11 cellular contexts compared by ENCODE assay signal in genomic region chr1:5847013-5847654, GRCh38.
DNase-seq lines count a peak whose midpoint lies in the region; ATAC-seq, FAIRE-seq and TF ChIP-seq lines count a peak whose summit lies in the region.
"Had no signal": no experiment of that assay in that cellular context is flagged by ENCODE, and none has a peak within 500 bp of the region (broad histone marks: within the 10 kb centered on the region; RNA-seq: fewer than 3 reads in every experiment).

No MANE protein-coding gene starts in this region.

- intact Hi-C loops in activated CD4-positive, alpha-beta T cell treated with anti-CD3 and anti-CD28 coated beads for 36 hours (cut with DNase I, micrococcal nuclease) = no loop called here

- H3K4me3 ChIP-seq in fibroblast of mammary gland (ENCODE audit: control insufficient read depth, low read depth, low read length) = no peak overlapping the region

- H3K27ac Mint-ChIP-seq in activated CD4-positive, alpha-beta T cell treated with anti-CD3 and anti-CD28 coated beads for 36 hours = no peak overlapping the region
- H3K27ac Mint-ChIP-seq in stimulated activated naive B cell treated with anti-CD40 and anti-IgM and Interleukin-4, amounts not matched to agents 10 μg/mL and 1 μg/mL and 100 μg/mL, for 72 hours = no peak overlapping the region
- no peak overlapping the region for H3K27ac Mint-ChIP-seq in natural killer cell treated with Interleukin-12 subunit alpha and Interleukin-12 subunit beta and Interleukin-15 and Interleukin-18, amount 100 ng/mL, for 72 hours

- H3K4me1 Mint-ChIP-seq in activated CD4-positive, alpha-beta T cell treated with anti-CD3 and anti-CD28 coated beads for 36 hours = no peaks in the 10 kb centered on the region
- H3K4me1 Mint-ChIP-seq in stimulated activated naive B cell treated with anti-CD40 and anti-IgM and Interleukin-4, amounts not matched to agents 10 μg/mL and 1 μg/mL and 100 μg/mL, for 72 hours = peaks cover 0 to 2% of the 10 kb centered on the region in 2 donors
- H3K4me1 Mint-ChIP-seq in natural killer cell treated with Interleukin-12 subunit alpha and Interleukin-12 subunit beta and Interleukin-15 and Interleukin-18, amount 100 ng/mL, for 72 hours (ENCODE audit: low read depth in 2 of 2) = no peaks in the 10 kb centered on the region
- H3K4me1 Mint-ChIP-seq: IgD-negative memory B cell had no signal

- CTCF ChIA-PET in activated CD4-positive, alpha-beta T cell treated with anti-CD3 and anti-CD28 coated beads for 36 hours (lab: Charles Lee) = interaction anchor here (0.5 kb wide), 1 partner anchor 10 kb away, joined by 3 read pairs; no protein-coding TSS in a partner anchor

- no peak overlapping the region for H3K4me3 Mint-ChIP-seq in activated CD4-positive, alpha-beta T cell treated with anti-CD3 and anti-CD28 coated beads for 36 hours
- no peak overlapping the region for H3K4me3 Mint-ChIP-seq in stimulated activated naive B cell treated with anti-CD40 and anti-IgM and Interleukin-4, amounts not matched to agents 10 μg/mL and 1 μg/mL and 100 μg/mL, for 72 hours
- no peak overlapping the region for H3K4me3 Mint-ChIP-seq in natural killer cell treated with Interleukin-12 subunit alpha and Interleukin-12 subunit beta and Interleukin-15 and Interleukin-18, amount 100 ng/mL, for 72 hours
- H3K4me3 Mint-ChIP-seq: IgD-negative memory B cell had no signal

- peak; percentile 33 for DNase-seq in activated CD4-positive, alpha-beta T cell treated with anti-CD3 and anti-CD28 coated beads for 36 hours
- no peak for DNase-seq in activated CD4-positive, alpha-beta T cell treated with anti-CD3 and anti-CD28 coated beads for 4 hours
- DNase-seq in RPMI7951 (ENCODE audit: low read depth) = peak; percentile 24
- peak; percentile 12 for DNase-seq in fibroblast of mammary gland (ENCODE audit: low read depth)
- DNase-seq in retina = peak; percentile 75
- no peak for DNase-seq in stimulated activated naive B cell treated with anti-CD40 and anti-IgM and Interleukin-4, amounts not matched to agents 10 μg/mL and 1 μg/mL and 100 μg/mL, for 72 hours
- no peak for DNase-seq in natural killer cell treated with Interleukin-12 subunit alpha and Interleukin-12 subunit beta and Interleukin-15 and Interleukin-18, amount 100 ng/mL, for 72 hours (ENCODE audit: low spot score)
- no peak for DNase-seq in GM19239 (ENCODE audit: insufficient read length, low spot score)
- DNase-seq: left ventricle myocardium superior, NCI-H526 had no signal

- H3K27me3 Mint-ChIP-seq in activated CD4-positive, alpha-beta T cell treated with anti-CD3 and anti-CD28 coated beads for 36 hours = no peaks in the 10 kb centered on the region
- H3K27me3 Mint-ChIP-seq in stimulated activated naive B cell treated with anti-CD40 and anti-IgM and Interleukin-4, amounts not matched to agents 10 μg/mL and 1 μg/mL and 100 μg/mL, for 72 hours = peaks cover 13 to 15% of the 10 kb centered on the region in 2 donors
- H3K27me3 Mint-ChIP-seq in natural killer cell treated with Interleukin-12 subunit alpha and Interleukin-12 subunit beta and Interleukin-15 and Interleukin-18, amount 100 ng/mL, for 72 hours = peaks cover 0 to 7% of the 10 kb centered on the region in 2 donors

- no peak for FAIRE-seq in GM19239 (lab: Jason Lieb, UNC)

- no peaks in the 10 kb centered on the region for H3K9me3 Mint-ChIP-seq in activated CD4-positive, alpha-beta T cell treated with anti-CD3 and anti-CD28 coated beads for 36 hours (ENCODE audit: low read depth)
- H3K9me3 Mint-ChIP-seq in stimulated activated naive B cell treated with anti-CD40 and anti-IgM and Interleukin-4, amounts not matched to agents 10 μg/mL and 1 μg/mL and 100 μg/mL, for 72 hours = no peaks in the 10 kb centered on the region
- H3K9me3 Mint-ChIP-seq in natural killer cell treated with Interleukin-12 subunit alpha and Interleukin-12 subunit beta and Interleukin-15 and Interleukin-18, amount 100 ng/mL, for 72 hours = no peaks in the 10 kb centered on the region
- H3K9me3 Mint-ChIP-seq: IgD-negative memory B cell had no signal

- no peak for TF ChIP-seq CTCF in fibroblast of mammary gland (conservative IDR thresholded peaks at IDR 0.05; ENCODE audit: control insufficient read depth, insufficient read depth, low read depth, low read length)

- no peaks in the 10 kb centered on the region for H3K36me3 Mint-ChIP-seq in activated CD4-positive, alpha-beta T cell treated with anti-CD3 and anti-CD28 coated beads for 36 hours (ENCODE audit: low read depth)
- H3K36me3 Mint-ChIP-seq in stimulated activated naive B cell treated with anti-CD40 and anti-IgM and Interleukin-4, amounts not matched to agents 10 μg/mL and 1 μg/mL and 100 μg/mL, for 72 hours = no peaks in the 10 kb centered on the region
- no peaks in the 10 kb centered on the region for H3K36me3 Mint-ChIP-seq in natural killer cell treated with Interleukin-12 subunit alpha and Interleukin-12 subunit beta and Interleukin-15 and Interleukin-18, amount 100 ng/mL, for 72 hours
- H3K36me3 Mint-ChIP-seq: IgD-negative memory B cell had no signal

- ATAC-seq in activated CD4-positive, alpha-beta T cell treated with anti-CD3 and anti-CD28 coated beads for 36 hours = no peak
- no peak for ATAC-seq in stimulated activated naive B cell treated with anti-CD40 and anti-IgM and Interleukin-4, amounts not matched to agents 10 μg/mL and 1 μg/mL and 100 μg/mL, for 72 hours (replicated peaks)
- ATAC-seq in natural killer cell treated with Interleukin-12 subunit alpha and Interleukin-12 subunit beta and Interleukin-15 and Interleukin-18, amount 100 ng/mL, for 72 hours = no peak
- ATAC-seq: left ventricle myocardium superior had no signal

- POLR2A ChIA-PET in activated CD4-positive, alpha-beta T cell treated with anti-CD3 and anti-CD28 coated beads for 36 hours (lab: Charles Lee) = no interaction called here

Comparison
In these comparisons a context has a peak if more than half of its experiments do, and no peak if none do; other contexts are left out.
1. DNase-seq: peak in activated CD4-positive, alpha-beta T cell treated with anti-CD3 and anti-CD28 coated beads for 36 hours (single experiment), RPMI7951 (single experiment), fibroblast of mammary gland (single experiment) and retina (single experiment); none in activated CD4-positive, alpha-beta T cell treated with anti-CD3 and anti-CD28 coated beads for 4 hours (0 of 2), stimulated activated naive B cell treated with anti-CD40 and anti-IgM and Interleukin-4, amounts not matched to agents 10 μg/mL and 1 μg/mL and 100 μg/mL, for 72 hours (single experiment), natural killer cell treated with Interleukin-12 subunit alpha and Interleukin-12 subunit beta and Interleukin-15 and Interleukin-18, amount 100 ng/mL, for 72 hours (single experiment) and GM19239 (single experiment).